Comparison of ENCODE assay signal across 8 cellular contexts in the genomic region with DNA sequence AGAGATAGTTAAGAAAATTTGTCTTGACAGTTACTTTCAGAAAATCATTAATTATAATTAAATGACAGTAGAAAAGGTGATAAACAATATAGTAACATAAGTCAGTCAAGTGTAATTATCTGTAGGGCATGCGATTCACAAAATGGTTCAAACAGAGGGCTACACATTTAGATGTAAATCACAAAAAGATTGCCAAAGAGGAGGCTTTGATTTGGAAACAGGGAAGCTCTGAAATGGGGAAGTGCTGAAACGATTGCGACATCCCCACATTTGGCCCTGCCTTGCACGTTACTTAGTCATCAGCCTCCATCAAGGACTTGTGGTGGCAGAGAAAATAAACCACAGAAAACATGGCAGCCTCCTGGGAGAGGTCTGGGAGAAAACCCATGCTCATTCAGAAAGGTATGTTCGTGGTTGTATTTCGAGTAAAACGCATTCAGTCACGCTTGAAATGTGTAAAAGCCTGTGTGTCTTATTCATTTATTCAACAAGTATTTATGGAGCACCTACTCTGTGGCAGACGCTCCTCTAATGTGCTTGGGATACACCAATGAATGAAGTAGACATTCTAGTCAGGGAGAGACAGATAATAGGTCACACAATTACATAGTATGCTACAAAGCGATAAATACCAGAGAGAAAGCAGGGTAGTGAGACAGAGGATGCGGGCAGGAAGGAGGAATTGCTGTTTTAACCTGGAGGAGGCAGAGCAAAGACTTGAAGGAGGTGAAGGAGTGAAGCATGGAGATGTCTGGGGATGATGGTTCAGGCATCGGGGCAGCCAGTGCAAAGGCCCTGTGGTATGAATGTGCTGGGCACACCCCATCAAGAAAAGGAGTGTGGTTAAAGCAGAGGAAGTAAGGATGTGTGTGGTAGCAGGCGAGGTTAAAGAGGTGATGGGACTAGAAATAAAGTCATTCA. TPM values are rescaled to one million over a fixed set of nuclear protein-coding genes. Genes with fewer than 3 reads are reported as not detected.
DNase-seq lines count a peak whose midpoint lies in the region; ATAC-seq and TF ChIP-seq lines count a peak whose summit lies in the region.

No MANE protein-coding gene starts in this region.

- 0 out of 2 replicates have a peak overlapping the region, but pooled peaks have one; percentile 6 for H3K27ac ChIP-seq in VCaP
- H3K27ac ChIP-seq in right cardiac atrium (ENCODE audit: low read length): no peak overlapping the region
- no peak overlapping the region for H3K27ac ChIP-seq in SJCRH30

- 75% methylated on average over 13 of the region's 13 CpGs for WGBS in right cardiac atrium

- H3K36me3 ChIP-seq in MG63 (no peaks in the 10 kb centered on the region), SJCRH30 (no peaks in the 10 kb centered on the region)

- H3K4me3 ChIP-seq in MG63 (no peak overlapping the region), right cardiac atrium (ENCODE audit: low read length) (no peak overlapping the region), SJCRH30 (no peak overlapping the region)

- H3K4me1 ChIP-seq in right cardiac atrium (ENCODE audit: control insufficient read depth, insufficient read depth, low read length) (no peaks in the 10 kb centered on the region), SJCRH30 (no peaks in the 10 kb centered on the region)

- intact Hi-C loops in right cardiac atrium (cut with DNase I): no loop called here

- H3K27ac Mint-ChIP-seq in activated naive CD4-positive, alpha-beta T cell treated with anti-CD3 and anti-CD28 coated beads, Interleukin-2, amount 10 ng/mL, durations not matched to agents 7 days and 5 days: no peak overlapping the region

- H3K27me3 Mint-ChIP-seq in activated naive CD4-positive, alpha-beta T cell treated with anti-CD3 and anti-CD28 coated beads, Interleukin-2, amount 10 ng/mL, durations not matched to agents 7 days and 5 days: peaks cover 17% of the 10 kb centered on the region

- H3K9me3 ChIP-seq in MG63 (no peaks in the 10 kb centered on the region), right cardiac atrium (ENCODE audit: control insufficient read depth, low read length) (no peaks in the 10 kb centered on the region), SJCRH30 (replicated peaks) (no peaks in the 10 kb centered on the region)

- TF ChIP-seq CTCF in VCaP (conservative IDR thresholded peaks at IDR 0.05): no peak

- DNase-seq in activated naive CD4-positive, alpha-beta T cell treated with anti-CD3 and anti-CD28 coated beads, Interleukin-2, amount 10 ng/mL, durations not matched to agents 7 days and 5 days: peak; percentile 30
- DNase-seq in activated naive CD4-positive, alpha-beta T cell treated with anti-CD3 and anti-CD28 coated beads, Interleukin-2, amount 50 U/mL, for 16 hours: no peak
- DNase-seq in MG63 (peak; percentile 78), right cardiac atrium (peak; percentile 77 to 82 (median 81)), SJCRH30 (no peak)
- DNase-seq in stimulated activated CD8-positive, alpha-beta memory T cell treated with anti-CD3 and anti-CD28 coated beads, Interleukin-4, amount 100 ng/mL, for 48 hours: peak; percentile 56

- H3K27me3 ChIP-seq in MG63 (no peaks in the 10 kb centered on the region), right cardiac atrium (ENCODE audit: control insufficient read depth, insufficient read depth) (no peaks in the 10 kb centered on the region), SJCRH30 (no peaks in the 10 kb centered on the region; the same call in none of the 2 replicates)

- ATAC-seq in HG02588 (IDR thresholded peaks at IDR 0.05; ENCODE audit: unreplicated experiment) (peak; percentile 63), right cardiac atrium (peak; percentile 76 to 79)

- CTCF ChIA-PET in activated naive CD4-positive, alpha-beta T cell treated with anti-CD3 and anti-CD28 coated beads, Interleukin-2, amount 10 ng/mL, durations not matched to agents 7 days and 5 days (lab: Charles Lee): interaction anchor here (0.7 kb wide), 1 partner anchor 10 kb away, joined by 4 read pairs; no protein-coding TSS in a partner anchor

- no peak overlapping the region for H3K4me3 Mint-ChIP-seq in activated naive CD4-positive, alpha-beta T cell treated with anti-CD3 and anti-CD28 coated beads, Interleukin-2, amount 10 ng/mL, durations not matched to agents 7 days and 5 days

- H3K36me3 Mint-ChIP-seq in activated naive CD4-positive, alpha-beta T cell treated with anti-CD3 and anti-CD28 coated beads, Interleukin-2, amount 10 ng/mL, durations not matched to agents 7 days and 5 days: no peaks in the 10 kb centered on the region

- H3K4me1 Mint-ChIP-seq in activated naive CD4-positive, alpha-beta T cell treated with anti-CD3 and anti-CD28 coated beads, Interleukin-2, amount 10 ng/mL, durations not matched to agents 7 days and 5 days: peaks cover 37% of the 10 kb centered on the region

- H3K9me3 Mint-ChIP-seq in activated naive CD4-positive, alpha-beta T cell treated with anti-CD3 and anti-CD28 coated beads, Interleukin-2, amount 10 ng/mL, durations not matched to agents 7 days and 5 days: peaks cover 4% of the 10 kb centered on the region

RNA-seq across cellular contexts. Expression of gene RBM47, which starts 7.8 kb away (rescaled TPM):
- 0.66 TPM in 1 of 2 replicates, not detected in the other for total RNA-seq in MG63 (2014; rRNA removed; shearing (Covaris generic); ENCODE audit: low replicate concordance)
- total RNA-seq in right cardiac atrium: 1 to 10 TPM; 3.4 to 8.2 (median 4.8) TPM
- polyA plus RNA-seq in right cardiac atrium: 0.97 TPM
- total RNA-seq in SJCRH30 (2014; rRNA removed; shearing (Covaris generic)): not detected in 2 replicates

Comparison
In these comparisons a context has a peak if more than half of its experiments do, and no peak if none do; other contexts are left out.
1. DNase-seq: peak in activated naive CD4-positive, alpha-beta T cell treated with anti-CD3 and anti-CD28 coated beads, Interleukin-2, amount 10 ng/mL, durations not matched to agents 7 days and 5 days (single experiment), MG63 (single experiment), right cardiac atrium (3 of 3) and stimulated activated CD8-positive, alpha-beta memory T cell treated with anti-CD3 and anti-CD28 coated beads, Interleukin-4, amount 100 ng/mL, for 48 hours (single experiment); none in activated naive CD4-positive, alpha-beta T cell treated with anti-CD3 and anti-CD28 coated beads, Interleukin-2, amount 50 U/mL, for 16 hours (single experiment) and SJCRH30 (0 of 2).